In the genomic region with DNA sequence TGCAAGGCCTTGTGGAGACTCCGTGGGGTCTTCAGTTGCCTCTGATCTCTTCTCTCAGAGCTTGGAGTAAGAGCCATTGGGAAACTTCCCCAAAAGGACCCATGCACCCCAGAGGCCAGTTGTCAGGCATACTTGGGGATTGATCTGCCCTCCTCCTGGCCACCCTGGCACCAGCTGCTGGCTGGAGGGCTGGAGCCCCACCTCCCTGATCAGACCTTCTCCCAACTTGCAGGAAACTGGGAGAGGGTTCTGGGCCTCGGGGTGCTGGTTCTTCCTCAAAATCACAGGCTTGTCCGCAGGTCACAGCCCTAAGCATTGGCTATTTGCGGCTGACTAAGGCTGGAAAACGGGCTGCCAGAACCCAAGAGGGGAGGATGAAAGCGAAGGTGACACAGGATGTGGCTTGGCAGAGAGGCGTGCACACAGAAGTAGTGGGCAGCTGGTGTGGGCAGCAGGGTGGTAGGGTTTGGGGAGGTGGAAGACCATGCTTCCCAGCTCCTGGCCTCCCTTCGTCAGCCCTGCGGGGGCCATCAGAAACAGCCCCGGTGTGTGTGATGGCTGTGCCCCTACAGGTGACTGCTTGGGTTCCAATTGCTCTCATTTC, we compare ENCODE assay signal across 9 cellular contexts. TPM values are rescaled to one million over a fixed set of nuclear protein-coding genes. Genes with fewer than 3 reads are reported as not detected.
DNase-seq lines count a peak whose midpoint lies in the region; ATAC-seq and TF ChIP-seq lines count a peak whose summit lies in the region.
"Had no signal": no experiment of that assay in that cellular context is flagged by ENCODE, and none has a peak within 500 bp of the region (broad histone marks: within the 10 kb centered on the region; RNA-seq: fewer than 3 reads in every experiment).

No MANE protein-coding gene starts in this region.

- peak; percentile 65 for DNase-seq in activated naive CD4-positive, alpha-beta T cell treated with anti-CD3 and anti-CD28 coated beads for 36 hours
- no peak for DNase-seq in activated naive CD4-positive, alpha-beta T cell treated with anti-CD3 and anti-CD28 coated beads, Interleukin-2, amount 50 U/mL, for 16 hours
- peak; percentile 45 for DNase-seq in activated naive CD8-positive, alpha-beta T cell treated with anti-CD3 and anti-CD28 coated beads, Interleukin-2, amount 50 U/mL, for 24 hours
- no peak for DNase-seq in mesendoderm
- no peak for DNase-seq in upper lobe of left lung
- DNase-seq in NCI-H1092 treated with DMSO at 0.1 percent for 48 hours (lab: John Stamatoyannopoulos, UW) = no peak
- no peak for DNase-seq in posterior cingulate gyrus
- DNase-seq: COR-L47 had no signal

- no peak for TF ChIP-seq EP300 in upper lobe of left lung (IDR thresholded peaks at IDR 0.05)

- H3K4me2 ChIP-seq in mesendoderm (ENCODE audit: low read length) = no peak overlapping the region

- peaks cover 18% of the 10 kb centered on the region for H3K79me2 ChIP-seq in mesendoderm (ENCODE audit: control insufficient read depth, insufficient read depth, low read length)

- no peak overlapping the region for H2BK15ac ChIP-seq in mesendoderm (replicated peaks; ENCODE audit: low read depth)

- H3K23ac ChIP-seq in mesendoderm (ENCODE audit: low read length) = no peak overlapping the region

- peak overlapping the region; percentile 71 for H3K4me3 Mint-ChIP-seq in activated naive CD4-positive, alpha-beta T cell treated with anti-CD3 and anti-CD28 coated beads for 36 hours
- peak overlapping the region; percentile 79 for H3K4me3 Mint-ChIP-seq in activated naive CD8-positive, alpha-beta T cell treated with anti-CD3 and anti-CD28 coated beads, Interleukin-2, amount 50 U/mL, for 24 hours

- peaks cover 27% of the 10 kb centered on the region for H3K4me1 ChIP-seq in mesendoderm (ENCODE audit: control insufficient read depth, low read depth, low read length)
- H3K4me1 ChIP-seq in upper lobe of left lung = peaks cover 44 to 88% (median 69%) of the 10 kb centered on the region in 4 donors

- H3K36me3 ChIP-seq in mesendoderm (ENCODE audit: control insufficient read depth, insufficient read depth, low read length) = no peaks in the 10 kb centered on the region
- no peaks in the 10 kb centered on the region for H3K36me3 ChIP-seq in upper lobe of left lung

- H3K9ac ChIP-seq in mesendoderm (ENCODE audit: low read length) = no peak overlapping the region

- H4K8ac ChIP-seq in mesendoderm (ENCODE audit: low read depth, low read length) = no peak overlapping the region

- H3K4ac ChIP-seq in mesendoderm (ENCODE audit: low read depth, low read length) = no peak overlapping the region

- peaks cover 14% of the 10 kb centered on the region for H3K79me1 ChIP-seq in mesendoderm (ENCODE audit: low read length)

- peak overlapping the region; percentile 79 for H3K27ac Mint-ChIP-seq in activated naive CD4-positive, alpha-beta T cell treated with anti-CD3 and anti-CD28 coated beads for 36 hours
- H3K27ac Mint-ChIP-seq in activated naive CD8-positive, alpha-beta T cell treated with anti-CD3 and anti-CD28 coated beads, Interleukin-2, amount 50 U/mL, for 24 hours = peak overlapping the region; percentile 78

- no peak overlapping the region for H2BK120ac ChIP-seq in mesendoderm (ENCODE audit: low read depth, low read length)

- no peaks in the 10 kb centered on the region for H3K27me3 ChIP-seq in mesendoderm (ENCODE audit: insufficient read depth, low read length, poor library complexity)
- no peaks in the 10 kb centered on the region for H3K27me3 ChIP-seq in upper lobe of left lung

- H3K27me3 Mint-ChIP-seq in activated naive CD4-positive, alpha-beta T cell treated with anti-CD3 and anti-CD28 coated beads for 36 hours (ENCODE audit: low read depth) = no peaks in the 10 kb centered on the region
- H3K27me3 Mint-ChIP-seq in activated naive CD8-positive, alpha-beta T cell treated with anti-CD3 and anti-CD28 coated beads, Interleukin-2, amount 50 U/mL, for 24 hours = peaks cover 2% of the 10 kb centered on the region

- H3K9me3 Mint-ChIP-seq in activated naive CD4-positive, alpha-beta T cell treated with anti-CD3 and anti-CD28 coated beads for 36 hours = no peaks in the 10 kb centered on the region
- no peaks in the 10 kb centered on the region for H3K9me3 Mint-ChIP-seq in activated naive CD8-positive, alpha-beta T cell treated with anti-CD3 and anti-CD28 coated beads, Interleukin-2, amount 50 U/mL, for 24 hours

- peaks cover 7% of the 10 kb centered on the region for H3K36me3 Mint-ChIP-seq in activated naive CD4-positive, alpha-beta T cell treated with anti-CD3 and anti-CD28 coated beads for 36 hours (ENCODE audit: low read depth)
- peaks cover 3% of the 10 kb centered on the region for H3K36me3 Mint-ChIP-seq in activated naive CD8-positive, alpha-beta T cell treated with anti-CD3 and anti-CD28 coated beads, Interleukin-2, amount 50 U/mL, for 24 hours (ENCODE audit: low read depth)

- H3K56ac ChIP-seq in mesendoderm (ENCODE audit: low read length) = peak overlapping the region; percentile 22

- peak overlapping the region; percentile 67 for H2AK5ac ChIP-seq in mesendoderm (ENCODE audit: low read length)

- ATAC-seq in activated naive CD8-positive, alpha-beta T cell treated with anti-CD3 and anti-CD28 coated beads, Interleukin-2, amount 50 U/mL, for 24 hours = no peak
- ATAC-seq in upper lobe of left lung (ENCODE audit: low FRiP score in 2 of 2) = peak in 1 of 2 donors; percentile 11
- ATAC-seq in HG02840 (IDR thresholded peaks at IDR 0.05; ENCODE audit: low FRiP score, unreplicated experiment) = no peak

- H3K27ac ChIP-seq in mesendoderm (ENCODE audit: low read depth, low read length) (no peak overlapping the region), upper lobe of left lung (peak overlapping the region; percentile 70 to 90 (median 85))

- peak overlapping the region; percentile 65 for H3K18ac ChIP-seq in mesendoderm (ENCODE audit: low read length)

- H4K5ac ChIP-seq in mesendoderm (ENCODE audit: low read length) = no peak overlapping the region

- intact Hi-C loops in activated naive CD4-positive, alpha-beta T cell treated with anti-CD3 and anti-CD28 coated beads for 36 hours (cut with micrococcal nuclease) = loop anchor here (1.0 to 2.0 kb wide), 7 partner anchors 10 to 355 kb away; a partner anchor contains a TSS
- intact Hi-C loops in posterior cingulate gyrus (cut with DNase I) = loop anchor here (5.0 kb wide), 1 partner anchor 104 kb away; no protein-coding TSS in a partner anchor

- CTCF ChIA-PET in activated naive CD4-positive, alpha-beta T cell treated with anti-CD3 and anti-CD28 coated beads for 36 hours (lab: Charles Lee) = interaction anchor here (1.2 to 14.1 kb wide), 6 partner anchors 7 to 44 kb away, joined by 3 to 368 read pairs (median 14); no protein-coding TSS in a partner anchor

- H2BK5ac ChIP-seq in mesendoderm (ENCODE audit: low read length) = no peak overlapping the region

- H3K4me3 ChIP-seq in mesendoderm (ENCODE audit: low read length) = no peak overlapping the region
- peak overlapping the region; percentile 26 to 84 (median 58) for H3K4me3 ChIP-seq in upper lobe of left lung

- peaks cover 80% of the 10 kb centered on the region for H3K4me1 Mint-ChIP-seq in activated naive CD4-positive, alpha-beta T cell treated with anti-CD3 and anti-CD28 coated beads for 36 hours (ENCODE audit: low read depth)
- H3K4me1 Mint-ChIP-seq in activated naive CD8-positive, alpha-beta T cell treated with anti-CD3 and anti-CD28 coated beads, Interleukin-2, amount 50 U/mL, for 24 hours = peaks cover 80% of the 10 kb centered on the region

- TF ChIP-seq POLR2A in upper lobe of left lung (IDR thresholded peaks at IDR 0.05) = no peak

- WGBS in mesendoderm (ENCODE audit: extremely low coverage, insufficient coverage, low lambda C conversion rate) = no CpG with 5 or more reads among the region's 10 CpGs
- WGBS in upper lobe of left lung, 2 donors = 48 to 70% methylated on average over 8 to 10 of the region's 10 CpGs

- no peaks in the 10 kb centered on the region for H3K9me3 ChIP-seq in upper lobe of left lung

- no peak for TF ChIP-seq CTCF in upper lobe of left lung (IDR thresholded peaks at IDR 0.05)

RNA-seq across cellular contexts. Expression of a gene that starts 1.3 kb away (rescaled TPM):
- 10 to 100 TPM; 82.9 to 89.2 TPM for total RNA-seq in activated naive CD4-positive, alpha-beta T cell treated with anti-CD3 and anti-CD28 coated beads for 36 hours
- 67.4 TPM for polyA plus RNA-seq in mesendoderm (2013, experiment 1 of 2)
- 62.6 TPM for polyA plus RNA-seq in mesendoderm (2013, experiment 2 of 2)
- total RNA-seq in upper lobe of left lung = 100 to 1,000 TPM in 2 of 6 donors, 10 to 100 TPM in 4; 55.1 to 145 (median 65.5) TPM

RNA-seq across cellular contexts. Expression of a gene that starts 35.5 kb away (rescaled TPM):
- total RNA-seq in activated naive CD4-positive, alpha-beta T cell treated with anti-CD3 and anti-CD28 coated beads for 36 hours = 1 to 10 TPM; 2.9 to 4.6 TPM
- 371 TPM for polyA plus RNA-seq in mesendoderm (2013, experiment 1 of 2)
- polyA plus RNA-seq in mesendoderm (2013, experiment 2 of 2) = 374 TPM
- 10 to 100 TPM in 5 of 6 donors, not detected in 1; 14.3 to 44.8 (median 34.1) TPM for total RNA-seq in upper lobe of left lung

RNA-seq across cellular contexts. Expression of a gene that starts 45.6 kb away (rescaled TPM):
- total RNA-seq in activated naive CD4-positive, alpha-beta T cell treated with anti-CD3 and anti-CD28 coated beads for 36 hours = not detected
- polyA plus RNA-seq in mesendoderm (2013, experiment 1 of 2) = 0.14 TPM
- polyA plus RNA-seq in mesendoderm (2013, experiment 2 of 2) = 0.15 TPM
- 1 to 10 TPM in 1 of 6 donors, under 1 TPM in 3, not detected in 2; 0.34 to 1.4 (median 0.53) TPM for total RNA-seq in upper lobe of left lung

Comparison
In these comparisons a context has a peak if more than half of its experiments do, and no peak if none do; other contexts are left out.
1. DNase-seq: peak in activated naive CD4-positive, alpha-beta T cell treated with anti-CD3 and anti-CD28 coated beads for 36 hours (single experiment) and activated naive CD8-positive, alpha-beta T cell treated with anti-CD3 and anti-CD28 coated beads, Interleukin-2, amount 50 U/mL, for 24 hours (single experiment); none in activated naive CD4-positive, alpha-beta T cell treated with anti-CD3 and anti-CD28 coated beads, Interleukin-2, amount 50 U/mL, for 16 hours (single experiment), mesendoderm (single experiment), upper lobe of left lung (0 of 2), NCI-H1092 treated with DMSO at 0.1 percent for 48 hours (single experiment) and posterior cingulate gyrus (0 of 10).